In genomic region chr12:118055144-118055557, GRCh38 we compare ENCODE assay signal across 1 cellular context.
TF ChIP-seq lines count a peak whose summit lies in the region.

No MANE protein-coding gene starts in this region.

TF ChIP-seq in HepG2, 621 proteins besides CTCF, POLR2A, EP300 and RAD21 (continued from another document):
- peak; percentile 74 for TF ChIP-seq POGZ (CRISPR knock-in tag; IDR thresholded peaks at IDR 0.05)
- no peak for TF ChIP-seq ZNF572 (CRISPR knock-in tag; IDR thresholded peaks at IDR 0.05)
- no peak for TF ChIP-seq NCOA2 (CRISPR knock-in tag; IDR thresholded peaks at IDR 0.05)
- no peak for TF ChIP-seq HMGA1 (CRISPR knock-in tag; conservative IDR thresholded peaks at IDR 0.05)
- TF ChIP-seq ZNF496 (CRISPR knock-in tag; IDR thresholded peaks at IDR 0.05; ENCODE audit: insufficient replicate concordance): no peak
- 0 out of 2 replicates have a peak, but pooled peaks have one; percentile 32 for TF ChIP-seq SSRP1 (CRISPR knock-in tag; IDR thresholded peaks at IDR 0.05)
- no peak for TF ChIP-seq ATF7 (IDR thresholded peaks at IDR 0.05)
- TF ChIP-seq ATF7 (CRISPR knock-in tag; IDR thresholded peaks at IDR 0.05): no peak
- no peak for TF ChIP-seq ZUFSP (CRISPR knock-in tag; IDR thresholded peaks at IDR 0.05; ENCODE audit: borderline replicate concordance)
- no peak for TF ChIP-seq ZNF619 (CRISPR knock-in tag; IDR thresholded peaks at IDR 0.05)
- no peak for TF ChIP-seq TSC22D2 (CRISPR knock-in tag; IDR thresholded peaks at IDR 0.05; ENCODE audit: borderline replicate concordance)
- no peak for TF ChIP-seq ZFP90 (CRISPR knock-in tag; IDR thresholded peaks at IDR 0.05; ENCODE audit: borderline replicate concordance)
- no peak for TF ChIP-seq IKZF1 (IDR thresholded peaks at IDR 0.05)
- peak; percentile 75 for TF ChIP-seq PATZ1 (CRISPR knock-in tag; IDR thresholded peaks at IDR 0.05)
- TF ChIP-seq ZNF850 (CRISPR knock-in tag; conservative IDR thresholded peaks at IDR 0.05): no peak
